Comparison of ENCODE assay signal across 19 cellular contexts in the genomic region with DNA sequence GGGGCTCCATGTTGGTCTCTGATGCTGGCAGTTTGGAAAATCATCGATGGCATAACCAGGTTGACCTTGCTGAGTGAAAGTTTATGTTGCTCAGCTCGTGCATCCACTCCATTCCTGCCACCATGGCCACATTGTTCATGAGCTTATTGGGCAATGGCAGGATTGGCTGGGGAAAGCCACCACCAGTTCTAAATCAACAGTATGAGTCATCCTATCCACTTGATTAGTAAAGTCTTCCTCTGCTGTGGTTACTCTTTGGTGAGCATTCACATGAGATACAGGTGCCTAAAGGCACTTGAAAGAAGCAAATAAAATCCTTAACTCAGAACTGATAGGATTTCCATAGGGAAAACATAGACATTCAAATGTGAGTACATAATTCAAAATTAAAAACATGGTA.
DNase-seq lines count a peak whose midpoint lies in the region; ATAC-seq and TF ChIP-seq lines count a peak whose summit lies in the region.
"Had no signal": no experiment of that assay in that cellular context is flagged by ENCODE, and none has a peak within 500 bp of the region (broad histone marks: within the 10 kb centered on the region; RNA-seq: fewer than 3 reads in every experiment).

No MANE protein-coding gene starts in this region.

- no peak overlapping the region for H2AK5ac ChIP-seq in mesenchymal stem cell (ENCODE audit: low read length, severe bottlenecking)

- no peak overlapping the region for H4K8ac ChIP-seq in mesenchymal stem cell (ENCODE audit: low read length)

- no peak overlapping the region for H2AFZ ChIP-seq in mesenchymal stem cell (ENCODE audit: low read depth, low read length)

- TF ChIP-seq CTCF in glutamatergic neuron (IDR thresholded peaks at IDR 0.05; ENCODE audit: partially characterized antibody, unreplicated experiment) = no peak

- no peak overlapping the region for H3K4me3 Mint-ChIP-seq in activated T-helper 17 cell treated with anti-CD3 and anti-CD28 coated beads, Interleukin-2, amount 50 U/mL, for 72 hours
- no peak overlapping the region for H3K4me3 Mint-ChIP-seq in glutamatergic neuron (ENCODE audit: unreplicated experiment)
- H3K4me3 Mint-ChIP-seq: brain; stimulated activated naive CD8-positive, alpha-beta T cell treated with anti-CD3 and anti-CD28 coated beads, Interleukin-15, Interleukin-2, amounts not matched to agents 100 ng/mL and 50 ng/mL, for 24 hours had no signal

- peak; percentile 94 for ATAC-seq in HG02870 (IDR thresholded peaks at IDR 0.05; ENCODE audit: unreplicated experiment)
- peak; percentile 24 for ATAC-seq in activated T-helper 17 cell treated with anti-CD3 and anti-CD28 coated beads, Interleukin-2, amount 50 U/mL, for 72 hours (replicated peaks)

- no peak overlapping the region for H3K27ac Mint-ChIP-seq in activated T-helper 17 cell treated with anti-CD3 and anti-CD28 coated beads, Interleukin-2, amount 50 U/mL, for 72 hours
- no peak overlapping the region for H3K27ac Mint-ChIP-seq in glutamatergic neuron (ENCODE audit: unreplicated experiment)
- H3K27ac Mint-ChIP-seq: brain; stimulated activated naive CD8-positive, alpha-beta T cell treated with anti-CD3 and anti-CD28 coated beads, Interleukin-15, Interleukin-2, amounts not matched to agents 100 ng/mL and 50 ng/mL, for 24 hours had no signal

- H3K27me3 Mint-ChIP-seq in activated T-helper 17 cell treated with anti-CD3 and anti-CD28 coated beads, Interleukin-2, amount 50 U/mL, for 72 hours = peaks cover 10% of the 10 kb centered on the region
- no peaks in the 10 kb centered on the region for H3K27me3 Mint-ChIP-seq in glutamatergic neuron (ENCODE audit: unreplicated experiment)
- H3K27me3 Mint-ChIP-seq: brain; stimulated activated naive CD8-positive, alpha-beta T cell treated with anti-CD3 and anti-CD28 coated beads, Interleukin-15, Interleukin-2, amounts not matched to agents 100 ng/mL and 50 ng/mL, for 24 hours had no signal

- no peak overlapping the region for H3K23ac ChIP-seq in mesenchymal stem cell (ENCODE audit: low read length in 2 of 2)

- no peak overlapping the region for H3K4ac ChIP-seq in mesenchymal stem cell (ENCODE audit: low read depth in 1 of 2, low read length in 2 of 2)

- H3K27ac ChIP-seq in mesenchymal stem cell (ENCODE audit: low read length, poor library complexity, severe bottlenecking) = no peak overlapping the region
- H3K27ac ChIP-seq: 22Rv1, ovary, Peyer's patch, skin epidermis had no signal

- H3K79me1 ChIP-seq in mesenchymal stem cell (replicated peaks; ENCODE audit: low read length, poor library complexity, severe bottlenecking) = no peaks in the 10 kb centered on the region

- H3K4me1 Mint-ChIP-seq in activated T-helper 17 cell treated with anti-CD3 and anti-CD28 coated beads, Interleukin-2, amount 50 U/mL, for 72 hours = no peaks in the 10 kb centered on the region
- peaks cover 2% of the 10 kb centered on the region for H3K4me1 Mint-ChIP-seq in glutamatergic neuron (ENCODE audit: low read depth, unreplicated experiment)

- H3K14ac ChIP-seq in mesenchymal stem cell (ENCODE audit: low read length in 2 of 2) = no peak overlapping the region

- no peak overlapping the region for H3K18ac ChIP-seq in mesenchymal stem cell (ENCODE audit: low read depth in 1 of 2, low read length in 2 of 2)

- H4K91ac ChIP-seq in mesenchymal stem cell (ENCODE audit: low read length) = no peak overlapping the region

- no peak overlapping the region for H3K4me3 ChIP-seq in mesenchymal stem cell (ENCODE audit: insufficient read depth in 1 of 2, low read depth in 1 of 2, low read length in 2 of 2)
- H3K4me3 ChIP-seq: ovary, Peyer's patch, skin epidermis had no signal

- H3K4me2 ChIP-seq in mesenchymal stem cell (ENCODE audit: low read length, poor library complexity, severe bottlenecking) = no peak overlapping the region

- no peak overlapping the region for H2BK12ac ChIP-seq in mesenchymal stem cell (ENCODE audit: low read length in 2 of 2)

- H2BK5ac ChIP-seq in mesenchymal stem cell (ENCODE audit: low read depth, low read length, poor library complexity, severe bottlenecking) = no peak overlapping the region

- H3K27me3 ChIP-seq in mesenchymal stem cell (ENCODE audit: control insufficient read depth in 1 of 2, insufficient read depth in 1 of 2, low read length in 2 of 2) = no peaks in the 10 kb centered on the region
- H3K27me3 ChIP-seq: ovary, Peyer's patch had no signal

- H3K9ac ChIP-seq in mesenchymal stem cell (ENCODE audit: low read length) = no peak overlapping the region

- peaks cover 3% of the 10 kb centered on the region for H3K9me3 Mint-ChIP-seq in activated T-helper 17 cell treated with anti-CD3 and anti-CD28 coated beads, Interleukin-2, amount 50 U/mL, for 72 hours
- H3K9me3 Mint-ChIP-seq in glutamatergic neuron (ENCODE audit: unreplicated experiment) = peaks cover 6% of the 10 kb centered on the region
- H3K9me3 Mint-ChIP-seq: brain had no signal

- 72% methylated on average over 2 of the region's 2 CpGs for WGBS in mesenchymal stem cell

- no peak overlapping the region for H2BK15ac ChIP-seq in mesenchymal stem cell (ENCODE audit: low read depth, poor library complexity, severe bottlenecking)

- no peaks in the 10 kb centered on the region for H3K4me1 ChIP-seq in mesenchymal stem cell (ENCODE audit: control insufficient read depth, insufficient read depth, low read depth, low read length)
- H3K4me1 ChIP-seq: Peyer's patch had no signal

- H3K36me3 ChIP-seq in mesenchymal stem cell (ENCODE audit: control insufficient read depth in 1 of 2, insufficient read depth in 2 of 2, low read depth in 1 of 2, low read length in 2 of 2) = no peaks in the 10 kb centered on the region
- H3K36me3 ChIP-seq: ovary, Peyer's patch had no signal

- DNase-seq in DMS153 (lab: John Stamatoyannopoulos, UW) (peak; percentile 1), DMS153 treated with DMSO at 0.1 percent for 48 hours (lab: John Stamatoyannopoulos, UW; ENCODE audit: unreplicated experiment) (no peak), mesenchymal stem cell (peak; percentile 30), NCI-H1092 treated with DMSO at 0.1 percent for 48 hours (lab: John Stamatoyannopoulos, UW) (no peak), COLO829 (ENCODE audit: low spot score) (no peak), glutamatergic neuron (no peak)
- DNase-seq: activated naive CD4-positive, alpha-beta T cell treated with Interleukin-2 at 50 U/mL for 16 hours; Karpas-422; kidney; NCI-H187; NCI-H526; ovary; Peyer's patch had no signal

- H3K36me3 Mint-ChIP-seq in activated T-helper 17 cell treated with anti-CD3 and anti-CD28 coated beads, Interleukin-2, amount 50 U/mL, for 72 hours (ENCODE audit: low read depth) = no peaks in the 10 kb centered on the region
- H3K36me3 Mint-ChIP-seq in glutamatergic neuron (ENCODE audit: unreplicated experiment) = no peaks in the 10 kb centered on the region
- H3K36me3 Mint-ChIP-seq: brain had no signal

- no peaks in the 10 kb centered on the region for H3K9me3 ChIP-seq in mesenchymal stem cell (ENCODE audit: control insufficient read depth, low read length)
- H3K9me3 ChIP-seq: ovary, Peyer's patch had no signal

- H2BK120ac ChIP-seq in mesenchymal stem cell (ENCODE audit: low read depth, low read length) = no peak overlapping the region

Comparison
In these comparisons a context has a peak if more than half of its experiments do, and no peak if none do; other contexts are left out.
1. DNase-seq: peak in DMS153 (single experiment) and mesenchymal stem cell (single experiment); none in DMS153 treated with DMSO at 0.1 percent for 48 hours (single experiment), NCI-H1092 treated with DMSO at 0.1 percent for 48 hours (single experiment), COLO829 (single experiment) and glutamatergic neuron (single experiment).